In the genomic region with DNA sequence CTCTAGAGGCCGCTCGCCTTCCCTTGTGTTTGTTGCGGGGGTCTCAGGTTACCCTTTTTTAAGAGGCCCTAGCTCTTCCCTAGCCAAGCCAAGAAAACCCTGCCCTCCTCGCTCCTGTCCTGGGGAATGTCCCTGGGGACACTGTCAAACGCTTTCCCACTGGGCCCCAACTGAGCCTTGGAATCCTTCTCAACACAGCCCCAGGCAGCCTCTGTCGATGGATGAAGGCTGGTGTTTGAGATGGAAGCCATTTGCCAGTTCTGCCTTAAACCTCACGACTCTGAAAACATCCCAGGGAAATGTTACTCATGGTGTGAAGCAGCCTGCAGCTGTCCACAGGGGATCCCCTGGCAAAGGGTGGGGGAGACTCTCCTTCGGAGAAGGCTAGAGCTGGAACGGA, we compare ENCODE assay signal across 31 cellular contexts.
DNase-seq lines count a peak whose midpoint lies in the region; ATAC-seq and TF ChIP-seq lines count a peak whose summit lies in the region.
"Had no signal": no experiment of that assay in that cellular context is flagged by ENCODE, and none has a peak within 500 bp of the region (broad histone marks: within the 10 kb centered on the region; RNA-seq: fewer than 3 reads in every experiment).

No MANE protein-coding gene starts in this region.

- no peak overlapping the region for H3K4me3 Mint-ChIP-seq in natural killer cell treated with Interleukin-12 subunit alpha and Interleukin-12 subunit beta and Interleukin-15 and Interleukin-18, amount 100 ng/mL, for 72 hours
- H3K4me3 Mint-ChIP-seq in natural killer cell = no peak overlapping the region
- peak overlapping the region; percentile 39 for H3K4me3 Mint-ChIP-seq in nephron progenitor cell
- H3K4me3 Mint-ChIP-seq: activated CD4-positive, alpha-beta T cell treated with anti-CD3 and anti-CD28 coated beads for 36 hours; activated CD8-positive, alpha-beta T cell treated with anti-CD3 and anti-CD28 coated beads for 36 hours; activated T-helper 17 cell treated with anti-CD3 and anti-CD28 coated beads, Interleukin-2, amount 50 U/mL, for 72 hours; CD4-positive, alpha-beta memory T cell; naive thymus-derived CD8-positive, alpha-beta T cell; stimulated activated naive CD8-positive, alpha-beta T cell treated with anti-CD3 and anti-CD28 coated beads, Interleukin-15, amount 100 ng/mL, for 72 hours had no signal

- peak; percentile 40 for DNase-seq in natural killer cell treated with Interleukin-12 subunit alpha and Interleukin-12 subunit beta and Interleukin-15 and Interleukin-18, amount 100 ng/mL, for 72 hours (ENCODE audit: low spot score)
- DNase-seq in natural killer cell = no peak
- peak; percentile 16 for DNase-seq in fibroblast of the aortic adventitia (ENCODE audit: low read depth)
- DNase-seq in nephron progenitor cell = no peak
- DNase-seq in globus pallidus (ENCODE audit: low spot score) = no peak
- DNase-seq in NCI-H2227 (lab: John Stamatoyannopoulos, UW; ENCODE audit: unreplicated experiment) = no peak
- DNase-seq: activated CD4-positive, alpha-beta T cell treated with anti-CD3 and anti-CD28 coated beads for 36 hours; activated CD8-positive, alpha-beta memory T cell treated with anti-CD3 and anti-CD28 coated beads, Interleukin-2, amount 50 U/mL, for 48 hours; activated CD8-positive, alpha-beta T cell treated with anti-CD3 and anti-CD28 coated beads for 36 hours; CD4-positive, alpha-beta memory T cell; effector CD4-positive, alpha-beta T cell; Karpas-422; left ventricle myocardium superior; midbrain; NCI-H1436; NCI-H446 treated with DMSO at 0.1 percent for 48 hours; stimulated activated CD4-positive, alpha-beta T cell treated with anti-CD3 and anti-CD28 coated beads, Interleukin-2, amount 100 ng/mL, for 24 hours; stimulated activated naive CD8-positive, alpha-beta T cell treated with anti-CD3 and anti-CD28 coated beads, Interleukin-15, amount 100 ng/mL, for 72 hours; SW 1271; T-helper 9 cell had no signal

- peaks cover 14 to 17% of the 10 kb centered on the region in 2 donors for H3K27me3 Mint-ChIP-seq in natural killer cell treated with Interleukin-12 subunit alpha and Interleukin-12 subunit beta and Interleukin-15 and Interleukin-18, amount 100 ng/mL, for 72 hours
- H3K27me3 Mint-ChIP-seq in natural killer cell (ENCODE audit: low read depth in 2 of 2) = peaks cover 10 to 26% of the 10 kb centered on the region in 2 donors
- H3K27me3 Mint-ChIP-seq in nephron progenitor cell (ENCODE audit: low read depth, poor library complexity) = peaks cover 16% of the 10 kb centered on the region

- no peaks in the 10 kb centered on the region for H3K4me1 Mint-ChIP-seq in natural killer cell treated with Interleukin-12 subunit alpha and Interleukin-12 subunit beta and Interleukin-15 and Interleukin-18, amount 100 ng/mL, for 72 hours (ENCODE audit: low read depth in 2 of 2)
- H3K4me1 Mint-ChIP-seq in natural killer cell (peaks cover 0 to 5% of the 10 kb centered on the region in 2 donors), nephron progenitor cell (peaks cover 64% of the 10 kb centered on the region)
- H3K4me1 Mint-ChIP-seq: activated CD4-positive, alpha-beta T cell treated with anti-CD3 and anti-CD28 coated beads for 36 hours; activated T-helper 17 cell treated with anti-CD3 and anti-CD28 coated beads, Interleukin-2, amount 50 U/mL, for 72 hours; CD4-positive, alpha-beta memory T cell; naive thymus-derived CD8-positive, alpha-beta T cell; stimulated activated naive CD8-positive, alpha-beta T cell treated with anti-CD3 and anti-CD28 coated beads, Interleukin-15, amount 100 ng/mL, for 72 hours had no signal

- H3K27ac Mint-ChIP-seq in natural killer cell treated with Interleukin-12 subunit alpha and Interleukin-12 subunit beta and Interleukin-15 and Interleukin-18, amount 100 ng/mL, for 72 hours = no peak overlapping the region
- H3K27ac Mint-ChIP-seq in natural killer cell = no peak overlapping the region
- H3K27ac Mint-ChIP-seq in nephron progenitor cell = peak overlapping the region; percentile 80
- H3K27ac Mint-ChIP-seq: activated CD4-positive, alpha-beta T cell treated with anti-CD3 and anti-CD28 coated beads for 36 hours; activated CD8-positive, alpha-beta T cell treated with anti-CD3 and anti-CD28 coated beads for 36 hours; activated naive CD4-positive, alpha-beta T cell treated with anti-CD3 and anti-CD28 coated beads, Interleukin-2, amount 50 U/mL, for 72 hours; activated T-helper 17 cell treated with anti-CD3 and anti-CD28 coated beads, Interleukin-2, amount 50 U/mL, for 72 hours; CD4-positive, alpha-beta memory T cell had no signal

- intact Hi-C loops in natural killer cell (cut with micrococcal nuclease) = no loop called here

- no peak overlapping the region for H3K4me3 ChIP-seq in fibroblast of the aortic adventitia (ENCODE audit: low read depth, low read length)
- H3K4me3 ChIP-seq: A549, breast epithelium, right atrium auricular region, SJCRH30, spleen, thoracic aorta had no signal

- TF ChIP-seq CTCF in natural killer cell (IDR thresholded peaks at IDR 0.05) (no peak), fibroblast of the aortic adventitia (IDR thresholded peaks at IDR 0.05; ENCODE audit: insufficient read depth, low read length) (no peak), nephron progenitor cell (IDR thresholded peaks at IDR 0.05) (no peak)

- no peaks in the 10 kb centered on the region for H3K36me3 Mint-ChIP-seq in natural killer cell treated with Interleukin-12 subunit alpha and Interleukin-12 subunit beta and Interleukin-15 and Interleukin-18, amount 100 ng/mL, for 72 hours
- H3K36me3 Mint-ChIP-seq in natural killer cell = peaks cover 7% of the 10 kb centered on the region
- H3K36me3 Mint-ChIP-seq in nephron progenitor cell (ENCODE audit: low read depth) = no peaks in the 10 kb centered on the region
- H3K36me3 Mint-ChIP-seq: activated naive CD4-positive, alpha-beta T cell treated with anti-CD3 and anti-CD28 coated beads, Interleukin-2, amount 50 U/mL, for 72 hours; CD4-positive, alpha-beta memory T cell had no signal

- H3K9me3 Mint-ChIP-seq in natural killer cell treated with Interleukin-12 subunit alpha and Interleukin-12 subunit beta and Interleukin-15 and Interleukin-18, amount 100 ng/mL, for 72 hours = no peaks in the 10 kb centered on the region
- H3K9me3 Mint-ChIP-seq in natural killer cell = peaks cover 0 to 4% of the 10 kb centered on the region in 2 donors
- peaks cover 20% of the 10 kb centered on the region for H3K9me3 Mint-ChIP-seq in nephron progenitor cell
- H3K9me3 Mint-ChIP-seq: activated T-helper 17 cell treated with anti-CD3 and anti-CD28 coated beads, Interleukin-2, amount 50 U/mL, for 72 hours had no signal

- no peak for ATAC-seq in natural killer cell treated with Interleukin-12 subunit alpha and Interleukin-12 subunit beta and Interleukin-15 and Interleukin-18, amount 100 ng/mL, for 72 hours
- ATAC-seq in natural killer cell (no peak), HG02759 (IDR thresholded peaks at IDR 0.05; ENCODE audit: unreplicated experiment) (no peak), HG03442 (IDR thresholded peaks at IDR 0.05; ENCODE audit: unreplicated experiment) (no peak)
- ATAC-seq: A549; activated CD4-positive, alpha-beta T cell treated with anti-CD3 and anti-CD28 coated beads for 36 hours; activated CD8-positive, alpha-beta T cell treated with anti-CD3 and anti-CD28 coated beads for 36 hours; activated naive CD4-positive, alpha-beta T cell treated with anti-CD3 and anti-CD28 coated beads, Interleukin-2, amount 50 U/mL, for 72 hours; activated T-helper 17 cell treated with anti-CD3 and anti-CD28 coated beads, Interleukin-2, amount 50 U/mL, for 72 hours; naive thymus-derived CD8-positive, alpha-beta T cell; stimulated activated naive CD8-positive, alpha-beta T cell treated with anti-CD3 and anti-CD28 coated beads, Interleukin-15, amount 100 ng/mL, for 72 hours had no signal

Comparison
In these comparisons a context has a peak if more than half of its experiments do, and no peak if none do; other contexts are left out.
1. DNase-seq: peak in natural killer cell treated with Interleukin-12 subunit alpha and Interleukin-12 subunit beta and Interleukin-15 and Interleukin-18, amount 100 ng/mL, for 72 hours (single experiment) and fibroblast of the aortic adventitia (single experiment); none in natural killer cell (single experiment), nephron progenitor cell (single experiment), globus pallidus (single experiment) and NCI-H2227 (single experiment).